In genomic region chr9:111069233-111069632, GRCh38 we compare ENCODE assay signal across 1 cellular context.
TF ChIP-seq lines count a peak whose summit lies in the region.

No MANE protein-coding gene starts in this region.

TF ChIP-seq in SK-N-SH, 30 proteins besides CTCF, POLR2A, EP300 and RAD21 (continued from another document):
- TF ChIP-seq, protein P1, sequence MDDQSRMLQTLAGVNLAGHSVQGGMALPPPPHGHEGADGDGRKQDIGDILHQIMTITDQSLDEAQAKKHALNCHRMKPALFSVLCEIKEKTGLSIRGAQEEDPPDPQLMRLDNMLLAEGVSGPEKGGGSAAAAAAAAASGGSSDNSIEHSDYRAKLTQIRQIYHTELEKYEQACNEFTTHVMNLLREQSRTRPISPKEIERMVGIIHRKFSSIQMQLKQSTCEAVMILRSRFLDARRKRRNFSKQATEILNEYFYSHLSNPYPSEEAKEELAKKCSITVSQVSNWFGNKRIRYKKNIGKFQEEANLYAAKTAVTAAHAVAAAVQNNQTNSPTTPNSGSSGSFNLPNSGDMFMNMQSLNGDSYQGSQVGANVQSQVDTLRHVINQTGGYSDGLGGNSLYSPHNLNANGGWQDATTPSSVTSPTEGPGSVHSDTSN (IDR thresholded peaks at IDR 0.05), result no peak
- no peak for TF ChIP-seq RCOR1 (IDR thresholded peaks at IDR 0.05; ENCODE audit: low read length)
- TF ChIP-seq SIN3A (IDR thresholded peaks at IDR 0.05; ENCODE audit: borderline replicate concordance, low read depth, low read length), result no peak
- TF ChIP-seq FOXJ3 (CRISPR knock-in tag; IDR thresholded peaks at IDR 0.05), result no peak
- no peak for TF ChIP-seq TAF1 (IDR thresholded peaks at IDR 0.05; ENCODE audit: borderline replicate concordance, low read depth, low read length)
- TF ChIP-seq NRF1 (IDR thresholded peaks at IDR 0.05; ENCODE audit: low read depth, low read length), result no peak
- TF ChIP-seq CHD2 (IDR thresholded peaks at IDR 0.05; ENCODE audit: low read length, partially characterized antibody), result no peak
- TF ChIP-seq RXRA (IDR thresholded peaks at IDR 0.05; ENCODE audit: borderline replicate concordance, low read depth), result no peak
- TF ChIP-seq ELF1 (IDR thresholded peaks at IDR 0.05), result no peak
